In genomic region chr13:98225036-98225940, GRCh38 we compare ENCODE assay signal across 1 cellular context.
TF ChIP-seq lines count a peak whose summit lies in the region.

No MANE protein-coding gene starts in this region.

TF ChIP-seq in IMR-90, 13 proteins besides CTCF, POLR2A, EP300 and RAD21:
- no peak for TF ChIP-seq MAZ (IDR thresholded peaks at IDR 0.05; ENCODE audit: borderline replicate concordance, low read depth, low read length)
- no peak for TF ChIP-seq BHLHE40 (IDR thresholded peaks at IDR 0.05; ENCODE audit: low read depth, low read length)
- TF ChIP-seq SMC3 (IDR thresholded peaks at IDR 0.05; ENCODE audit: low read depth, low read length), result no peak
- no peak for TF ChIP-seq RFX5 (IDR thresholded peaks at IDR 0.05; ENCODE audit: low read depth, low read length)
- TF ChIP-seq, protein P1, sequence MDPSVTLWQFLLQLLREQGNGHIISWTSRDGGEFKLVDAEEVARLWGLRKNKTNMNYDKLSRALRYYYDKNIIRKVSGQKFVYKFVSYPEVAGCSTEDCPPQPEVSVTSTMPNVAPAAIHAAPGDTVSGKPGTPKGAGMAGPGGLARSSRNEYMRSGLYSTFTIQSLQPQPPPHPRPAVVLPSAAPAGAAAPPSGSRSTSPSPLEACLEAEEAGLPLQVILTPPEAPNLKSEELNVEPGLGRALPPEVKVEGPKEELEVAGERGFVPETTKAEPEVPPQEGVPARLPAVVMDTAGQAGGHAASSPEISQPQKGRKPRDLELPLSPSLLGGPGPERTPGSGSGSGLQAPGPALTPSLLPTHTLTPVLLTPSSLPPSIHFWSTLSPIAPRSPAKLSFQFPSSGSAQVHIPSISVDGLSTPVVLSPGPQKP (IDR thresholded peaks at IDR 0.05; ENCODE audit: borderline replicate concordance, low read depth, low read length), result no peak
- TF ChIP-seq NFE2L2 (IDR thresholded peaks at IDR 0.05; ENCODE audit: low read depth, low read length), result no peak
- TF ChIP-seq RCOR1 (IDR thresholded peaks at IDR 0.05; ENCODE audit: insufficient replicate concordance, low read length), result no peak
- no peak for TF ChIP-seq CEBPB (IDR thresholded peaks at IDR 0.05; ENCODE audit: low read depth, low read length)
- no peak for TF ChIP-seq MAFK (IDR thresholded peaks at IDR 0.05; ENCODE audit: low read depth, low read length)
- TF ChIP-seq CHD1 (IDR thresholded peaks at IDR 0.05; ENCODE audit: low read depth, low read length), result no peak
- TF ChIP-seq, protein P2, sequence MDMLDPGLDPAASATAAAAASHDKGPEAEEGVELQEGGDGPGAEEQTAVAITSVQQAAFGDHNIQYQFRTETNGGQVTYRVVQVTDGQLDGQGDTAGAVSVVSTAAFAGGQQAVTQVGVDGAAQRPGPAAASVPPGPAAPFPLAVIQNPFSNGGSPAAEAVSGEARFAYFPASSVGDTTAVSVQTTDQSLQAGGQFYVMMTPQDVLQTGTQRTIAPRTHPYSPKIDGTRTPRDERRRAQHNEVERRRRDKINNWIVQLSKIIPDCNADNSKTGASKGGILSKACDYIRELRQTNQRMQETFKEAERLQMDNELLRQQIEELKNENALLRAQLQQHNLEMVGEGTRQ (IDR thresholded peaks at IDR 0.05; ENCODE audit: low read depth, low read length), result no peak
- TF ChIP-seq FOS (IDR thresholded peaks at IDR 0.05; ENCODE audit: low read depth, low read length), result no peak
- TF ChIP-seq MXI1 (IDR thresholded peaks at IDR 0.05; ENCODE audit: borderline replicate concordance, low read depth, low read length), result no peak
